In the genomic region with DNA sequence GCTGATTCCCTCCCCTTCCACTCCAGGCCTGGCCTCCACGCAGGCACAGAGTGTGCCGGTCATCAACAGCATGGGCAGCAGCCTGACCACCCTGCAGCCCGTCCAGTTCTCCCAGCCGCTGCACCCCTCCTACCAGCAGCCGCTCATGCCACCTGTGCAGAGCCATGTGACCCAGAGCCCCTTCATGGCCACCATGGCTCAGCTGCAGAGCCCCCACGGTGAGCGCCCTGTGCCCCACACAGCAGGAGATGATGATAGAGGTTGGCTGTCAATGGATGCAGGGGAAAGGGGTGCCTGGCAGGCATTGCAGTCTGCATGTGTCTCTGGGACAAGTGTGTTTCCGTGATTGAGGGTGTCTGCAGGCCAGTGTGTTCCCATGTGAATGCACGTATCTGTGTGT, we compare ENCODE assay signal across 37 cellular contexts. TPM values are rescaled to one million over a fixed set of nuclear protein-coding genes. Genes with fewer than 3 reads are reported as not detected.
"Had no signal": no experiment of that assay in that cellular context is flagged by ENCODE, and none has a peak within 500 bp of the region (broad histone marks: within the 10 kb centered on the region; RNA-seq: fewer than 3 reads in every experiment).

No MANE protein-coding gene starts in this region.

- H3K9me3 Mint-ChIP-seq: activated B cell treated with CpG ODN at 0.5 μM for 24 hours; activated CD4-positive, alpha-beta memory T cell treated with anti-CD3 and anti-CD28 coated beads for 36 hours; activated naive CD4-positive, alpha-beta T cell treated with anti-CD3 and anti-CD28 coated beads for 36 hours; activated T-cell treated with anti-CD3 and anti-CD28 coated beads, Interleukin-2, amount 50 U/mL, for 4 hours; activated T-helper 1 cell treated with anti-CD3 and anti-CD28 coated beads, Interleukin-12 subunit alpha, Interleukin-12 subunit beta, Interleukin-2, Interleukin-4 antibody, amounts not matched to agents 30 ng/mL and 10 ng/mL and 1 ng/mL, durations not matched to agents 14 hours and 24 hours and 36 hours had no signal

- H3K4me1 Mint-ChIP-seq: activated B cell treated with CpG ODN at 0.5 μM for 24 hours had no signal

- H3K4me3 ChIP-seq: adrenal gland, body of pancreas, breast epithelium, SJSA1 had no signal

- H3K9me3 ChIP-seq: adrenal gland, body of pancreas, breast epithelium, SJSA1 had no signal

- H3K27me3 ChIP-seq: adrenal gland, body of pancreas, breast epithelium, SJSA1 had no signal

- H3K27ac Mint-ChIP-seq: activated B cell treated with CpG ODN at 0.5 μM for 24 hours; activated CD4-positive, alpha-beta memory T cell treated with anti-CD3 and anti-CD28 coated beads for 36 hours; activated naive CD4-positive, alpha-beta T cell treated with anti-CD3 and anti-CD28 coated beads for 36 hours; activated T-helper 1 cell treated with anti-CD3 and anti-CD28 coated beads, Interleukin-12 subunit alpha, Interleukin-12 subunit beta, Interleukin-2, Interleukin-4 antibody, amounts not matched to agents 30 ng/mL and 10 ng/mL and 1 ng/mL, durations not matched to agents 14 hours and 24 hours and 36 hours had no signal

- H3K4me1 ChIP-seq: adrenal gland, breast epithelium, SJSA1 had no signal

- ATAC-seq: activated naive CD4-positive, alpha-beta T cell treated with anti-CD3 and anti-CD28 coated beads, Interleukin-2, amount 50 U/mL, for 72 hours; activated T-cell treated with anti-CD3 and anti-CD28 coated beads, Interleukin-2, amount 50 U/mL, for 4 hours; body of pancreas; Panc1 had no signal

- H3K36me3 Mint-ChIP-seq: activated CD4-positive, alpha-beta memory T cell treated with anti-CD3 and anti-CD28 coated beads for 36 hours; activated naive CD4-positive, alpha-beta T cell treated with anti-CD3 and anti-CD28 coated beads, Interleukin-2, amount 50 U/mL, for 72 hours had no signal

- DNase-seq: activated B cell treated with CpG ODN at 0.5 μM for 24 hours; activated CD4-positive, alpha-beta memory T cell treated with anti-CD3 and anti-CD28 coated beads for 36 hours; activated CD4-positive, alpha-beta T cell treated with anti-CD3 and anti-CD28 coated beads for 4 hours; activated CD4-positive, alpha-beta T cell treated with anti-CD3 and anti-CD28 coated beads, Interleukin-2, amount 50 U/mL, for 1 hour; activated CD4-positive, CD25-positive, alpha-beta regulatory T cell treated with anti-CD3 and anti-CD28 coated beads, Interleukin-2, amount 50 U/mL, for 72 hours; activated CD8-positive, alpha-beta memory T cell treated with anti-CD3 and anti-CD28 coated beads, Interleukin-2, amount 50 U/mL, for 4 hours; activated gamma-delta T cell treated with Interleukin-2 at 50 U/mL for 16 hours; activated naive CD4-positive, alpha-beta T cell treated with anti-CD3 and anti-CD28 coated beads for 36 hours; activated T-cell treated with anti-CD3 and anti-CD28 coated beads for 4 hours; activated T-cell treated with anti-CD3 and anti-CD28 coated beads, Interleukin-2, amount 50 U/mL, for 4 hours; adrenal gland; body of pancreas; NCI-H1092 treated with DMSO at 0.1 percent for 48 hours; NCI-H1417; NCI-H146; NCI-H187; NCI-H2029 treated with DMSO at 0.1 percent for 48 hours; NCI-H2107; NCI-H2171; NCI-H446; NCI-H510A treated with DMSO at 0.1 percent for 48 hours; NCI-H526 treated with DMSO at 0.1 percent for 48 hours; SHP77 treated with DMSO at 0.1 percent for 48 hours; SW 1271; T-helper 1 cell; T-helper 2 cell; T-helper 9 cell had no signal

- H3K4me3 Mint-ChIP-seq: activated B cell treated with CpG ODN at 0.5 μM for 24 hours; activated CD4-positive, alpha-beta memory T cell treated with anti-CD3 and anti-CD28 coated beads for 36 hours; activated naive CD4-positive, alpha-beta T cell treated with anti-CD3 and anti-CD28 coated beads for 36 hours; activated T-cell treated with anti-CD3 and anti-CD28 coated beads, Interleukin-2, amount 50 U/mL, for 4 hours; activated T-helper 1 cell treated with anti-CD3 and anti-CD28 coated beads, Interleukin-12 subunit alpha, Interleukin-12 subunit beta, Interleukin-2, Interleukin-4 antibody, amounts not matched to agents 30 ng/mL and 10 ng/mL and 1 ng/mL, durations not matched to agents 14 hours and 24 hours and 36 hours had no signal

- H3K27ac ChIP-seq: adrenal gland, body of pancreas, breast epithelium, SJSA1, VCaP had no signal

- H3K36me3 ChIP-seq: adrenal gland, breast epithelium had no signal

RNA-seq across cellular contexts. Expression of a gene that starts 19.1 kb away (rescaled TPM):
- total RNA-seq: activated B cell treated with CpG ODN at 0.5 μM for 24 hours; activated CD4-positive, alpha-beta memory T cell treated with anti-CD3 and anti-CD28 coated beads for 36 hours; activated naive CD4-positive, alpha-beta T cell treated with anti-CD3 and anti-CD28 coated beads for 36 hours; activated naive CD4-positive, alpha-beta T cell treated with anti-CD3 and anti-CD28 coated beads, Interleukin-2, amount 50 U/mL, for 72 hours; activated T-cell treated with anti-CD3 and anti-CD28 coated beads, Interleukin-2, amount 50 U/mL, for 4 hours; activated T-helper 1 cell treated with anti-CD3 and anti-CD28 coated beads, Interleukin-12 subunit alpha, Interleukin-12 subunit beta, Interleukin-2, Interleukin-4 antibody, amounts not matched to agents 30 ng/mL and 10 ng/mL and 1 ng/mL, durations not matched to agents 14 hours and 24 hours and 36 hours; astrocyte; cardiac septum; M059J; RPMI7951; SJSA1 had no signal

RNA-seq across cellular contexts. Expression of a gene that starts 41.6 kb away (rescaled TPM):
- total RNA-seq: SJSA1 had no signal
